Comparison of ENCODE assay signal across 16 cellular contexts in genomic region chr6:38498085-38498484, GRCh38.
DNase-seq lines count a peak whose midpoint lies in the region; ATAC-seq and TF ChIP-seq lines count a peak whose summit lies in the region.
"Had no signal": no experiment of that assay in that cellular context is flagged by ENCODE, and none has a peak within 500 bp of the region (broad histone marks: within the 10 kb centered on the region; RNA-seq: fewer than 3 reads in every experiment).

No MANE protein-coding gene starts in this region.

- H3K9ac ChIP-seq in adipocyte (ENCODE audit: low read length), result no peak overlapping the region

- no peak for TF ChIP-seq POLR2A in vagina (IDR thresholded peaks at IDR 0.05)

- no peaks in the 10 kb centered on the region for H3K9me3 ChIP-seq in adipocyte (ENCODE audit: control insufficient read depth, low read length)
- no peaks in the 10 kb centered on the region for H3K9me3 ChIP-seq in vagina
- H3K9me3 ChIP-seq: A549, BE2C, HAP-1 had no signal

- no peaks in the 10 kb centered on the region for H3K36me3 ChIP-seq in adipocyte (ENCODE audit: control insufficient read depth, insufficient read depth, low read length, severe bottlenecking)
- no peaks in the 10 kb centered on the region for H3K36me3 ChIP-seq in vagina
- H3K36me3 ChIP-seq: BE2C, HAP-1 had no signal

- H3K4me3 ChIP-seq in adipocyte (ENCODE audit: low read length) (no peak overlapping the region), vagina (no peak overlapping the region)
- H3K4me3 ChIP-seq: A549, HAP-1, K562 had no signal

- intact Hi-C loops in vagina (cut with DNase I), result no loop called here

- H3K27me3 ChIP-seq in adipocyte (replicated peaks; ENCODE audit: control insufficient read depth, insufficient read depth, low read length) (no peaks in the 10 kb centered on the region), vagina (no peaks in the 10 kb centered on the region)
- H3K27me3 ChIP-seq: BE2C had no signal

- peak; percentile 32 for DNase-seq in AG20443 (ENCODE audit: low spot score)
- peak; percentile 10 for DNase-seq in HT1080 (ENCODE audit: low read depth)
- peak; percentile 31 for DNase-seq in adipocyte (ENCODE audit: low read depth)
- DNase-seq in kidney tubule cell (ENCODE audit: low spot score), result peak; percentile 18
- no peak for DNase-seq in activated T-cell treated with anti-CD3 and anti-CD28 coated beads for 4 hours
- DNase-seq in COLO668 (lab: John Stamatoyannopoulos, UW; ENCODE audit: unreplicated experiment), result no peak
- DNase-seq in vagina (ENCODE audit: extremely low spot score in 2 of 2), result no peak
- DNase-seq: BE2C; CD4-positive, alpha-beta memory T cell; NCI-H1092 treated with DMSO at 0.1 percent for 48 hours; NCI-H1694 treated with DMSO at 0.1 percent for 48 hours; SHP77 treated with DMSO at 0.1 percent for 48 hours had no signal

- H3K27ac ChIP-seq in vagina, result no peak overlapping the region
- H3K27ac ChIP-seq: A549 had no signal

- no peak for TF ChIP-seq CTCF in vagina (IDR thresholded peaks at IDR 0.05)

- H3K4me1 ChIP-seq in adipocyte (ENCODE audit: control insufficient read depth, insufficient read depth, low read length) (peaks cover 34% of the 10 kb centered on the region), vagina (peaks cover 5% of the 10 kb centered on the region)
- H3K4me1 ChIP-seq: A549 had no signal

- ATAC-seq in GM21717 (IDR thresholded peaks at IDR 0.05; ENCODE audit: unreplicated experiment), result no peak
- ATAC-seq: A549, K562 had no signal

Comparison
In these comparisons a context has a peak if more than half of its experiments do, and no peak if none do; other contexts are left out.
1. DNase-seq: peak in AG20443 (single experiment), HT1080 (single experiment), adipocyte (single experiment) and kidney tubule cell (single experiment); none in activated T-cell treated with anti-CD3 and anti-CD28 coated beads for 4 hours (single experiment), COLO668 (single experiment) and vagina (0 of 2).